Comparison of ENCODE assay signal across 1 cellular context in the genomic region with DNA sequence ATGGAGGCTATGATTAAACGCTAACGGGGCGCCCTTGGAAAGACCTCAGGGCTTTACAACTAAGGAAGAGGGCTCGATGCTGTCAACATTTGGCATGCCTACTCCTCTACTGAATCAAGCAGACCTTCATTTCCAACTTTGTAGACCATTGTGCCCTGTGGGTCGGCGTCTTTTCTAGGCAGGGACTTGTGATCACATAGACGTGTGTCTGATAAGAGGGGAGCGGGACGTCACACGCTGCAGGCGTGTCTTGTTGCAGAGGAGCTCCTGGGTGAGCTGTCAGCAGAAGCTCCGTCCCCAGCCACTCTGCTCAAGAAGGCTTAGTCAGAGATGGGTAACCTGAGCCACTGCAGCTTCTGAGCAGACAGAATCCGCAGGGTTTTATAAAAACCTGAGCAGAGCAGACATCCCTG.
TF ChIP-seq lines count a peak whose summit lies in the region.

No MANE protein-coding gene starts in this region.

TF ChIP-seq in K562, 482 proteins besides CTCF, POLR2A, EP300 and RAD21 (continued from another document):
- TF ChIP-seq, protein P1, sequence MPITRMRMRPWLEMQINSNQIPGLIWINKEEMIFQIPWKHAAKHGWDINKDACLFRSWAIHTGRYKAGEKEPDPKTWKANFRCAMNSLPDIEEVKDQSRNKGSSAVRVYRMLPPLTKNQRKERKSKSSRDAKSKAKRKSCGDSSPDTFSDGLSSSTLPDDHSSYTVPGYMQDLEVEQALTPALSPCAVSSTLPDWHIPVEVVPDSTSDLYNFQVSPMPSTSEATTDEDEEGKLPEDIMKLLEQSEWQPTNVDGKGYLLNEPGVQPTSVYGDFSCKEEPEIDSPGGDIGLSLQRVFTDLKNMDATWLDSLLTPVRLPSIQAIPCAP (CRISPR knock-in tag; IDR thresholded peaks at IDR 0.05; ENCODE audit: borderline replicate concordance): no peak
- TF ChIP-seq RFX1 (IDR thresholded peaks at IDR 0.05) (no peak), ARID3A (IDR thresholded peaks at IDR 0.05; ENCODE audit: borderline replicate concordance, low read depth, low read length) (no peak), ZNF586 (CRISPR knock-in tag; conservative IDR thresholded peaks at IDR 0.05) (no peak), HMG20A (CRISPR knock-in tag; conservative IDR thresholded peaks at IDR 0.05) (no peak), FOXK1 (CRISPR knock-in tag; IDR thresholded peaks at IDR 0.05; ENCODE audit: borderline replicate concordance) (no peak), OTX1 (CRISPR knock-in tag; IDR thresholded peaks at IDR 0.05) (no peak), CREB1 (IDR thresholded peaks at IDR 0.05) (peak; percentile 71), CREB1 (CRISPR knock-in tag; IDR thresholded peaks at IDR 0.05) (peak; percentile 77; the same call in 1 of the 2 replicates), CHAMP1 (IDR thresholded peaks at IDR 0.05) (no peak), POLR3G (IDR thresholded peaks at IDR 0.05; ENCODE audit: extremely low read depth, insufficient read length, insufficient replicate concordance) (no peak), HDAC8 (tag; IDR thresholded peaks at IDR 0.05) (no peak), ZNF239 (CRISPR knock-in tag; IDR thresholded peaks at IDR 0.05) (no peak), CBFB (CRISPR knock-in tag; IDR thresholded peaks at IDR 0.05) (0 out of 2 replicates have a peak, but pooled peaks have one; percentile 61), PYGO2 (tag; IDR thresholded peaks at IDR 0.05) (no peak), ZC3H4 (CRISPR knock-in tag; IDR thresholded peaks at IDR 0.05; ENCODE audit: borderline replicate concordance) (no peak), ERF (CRISPR knock-in tag; IDR thresholded peaks at IDR 0.05) (no peak), MYC (IDR thresholded peaks at IDR 0.05; ENCODE audit: low read depth, low read length) (no peak), MYC (CRISPR knock-in tag; IDR thresholded peaks at IDR 0.05; ENCODE audit: borderline replicate concordance, low read depth) (no peak)
- TF ChIP-seq, protein P2, sequence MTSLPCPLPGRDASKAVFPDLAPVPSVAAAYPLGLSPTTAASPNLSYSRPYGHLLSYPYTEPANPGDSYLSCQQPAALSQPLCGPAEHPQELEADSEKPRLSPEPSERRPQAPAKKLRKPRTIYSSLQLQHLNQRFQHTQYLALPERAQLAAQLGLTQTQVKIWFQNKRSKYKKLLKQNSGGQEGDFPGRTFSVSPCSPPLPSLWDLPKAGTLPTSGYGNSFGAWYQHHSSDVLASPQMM (CRISPR knock-in tag; IDR thresholded peaks at IDR 0.05): no peak
- TF ChIP-seq, protein P3, sequence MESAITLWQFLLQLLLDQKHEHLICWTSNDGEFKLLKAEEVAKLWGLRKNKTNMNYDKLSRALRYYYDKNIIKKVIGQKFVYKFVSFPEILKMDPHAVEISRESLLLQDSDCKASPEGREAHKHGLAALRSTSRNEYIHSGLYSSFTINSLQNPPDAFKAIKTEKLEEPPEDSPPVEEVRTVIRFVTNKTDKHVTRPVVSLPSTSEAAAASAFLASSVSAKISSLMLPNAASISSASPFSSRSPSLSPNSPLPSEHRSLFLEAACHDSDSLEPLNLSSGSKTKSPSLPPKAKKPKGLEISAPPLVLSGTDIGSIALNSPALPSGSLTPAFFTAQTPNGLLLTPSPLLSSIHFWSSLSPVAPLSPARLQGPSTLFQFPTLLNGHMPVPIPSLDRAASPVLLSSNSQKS (CRISPR knock-in tag; IDR thresholded peaks at IDR 0.05): no peak
